ENCODE assay signal across 8 cellular contexts in the genomic region with DNA sequence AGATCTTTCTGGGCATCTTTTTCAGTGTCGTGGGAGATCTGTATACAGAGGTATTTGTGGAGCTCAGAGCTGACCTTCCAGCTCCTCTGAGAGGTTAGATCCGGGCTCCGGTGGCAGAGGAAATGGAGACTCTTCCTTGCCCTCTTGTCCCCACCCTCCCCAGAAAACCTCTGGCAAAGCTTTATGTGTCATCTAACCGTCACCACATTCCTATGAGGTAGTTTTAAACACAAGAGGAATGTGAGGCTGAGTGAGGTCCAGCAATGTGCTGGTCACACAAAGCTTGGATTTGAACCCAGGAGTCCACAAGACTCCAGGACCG. TPM values are rescaled to one million over a fixed set of nuclear protein-coding genes. Genes with fewer than 3 reads are reported as not detected.
A peak's percentile ranks its signal among the peaks of the same experiment; 100 is the strongest.
DNase-seq lines count a peak whose midpoint lies in the region; TF ChIP-seq lines count a peak whose summit lies in the region.

No MANE protein-coding gene starts in this region.

- no peaks in the 10 kb centered on the region for H3K9me3 ChIP-seq in osteoblast (ENCODE audit: low read depth, low read length)

- no peak overlapping the region for H3K27ac Mint-ChIP-seq in CD14-positive monocyte

- peak; percentile 93 for DNase-seq in EH (ENCODE audit: low read depth)
- peak; percentile 77 for DNase-seq in RKO (ENCODE audit: low spot score)
- DNase-seq in epithelial cell of prostate (ENCODE audit: low read depth, low spot score): peak; percentile 29
- peak; percentile 90 for DNase-seq in osteoblast (ENCODE audit: insufficient read length, low spot score, missing footprints)
- no peak for DNase-seq in CD14-positive monocyte (ENCODE audit: low spot score)
- no peak for DNase-seq in stimulated activated CD8-positive, alpha-beta memory T cell treated with anti-CD3 and anti-CD28 coated beads, Interleukin-4, amount 100 ng/mL, for 48 hours
- no peak for DNase-seq in activated CD4-positive, alpha-beta T cell treated with anti-CD3 and anti-CD28 coated beads for 1 hour
- no peak for DNase-seq in pons (ENCODE audit: low spot score)

- H3K4me2 ChIP-seq in osteoblast (ENCODE audit: insufficient read depth, low read length): peak overlapping the region; percentile 97

- H3K36me3 ChIP-seq in osteoblast (ENCODE audit: insufficient read depth, low read length): no peaks in the 10 kb centered on the region

- H3K36me3 Mint-ChIP-seq in CD14-positive monocyte: no peaks in the 10 kb centered on the region

- no peaks in the 10 kb centered on the region for H3K27me3 ChIP-seq in osteoblast (ENCODE audit: insufficient read depth, low read length)

- H3K9me3 Mint-ChIP-seq in CD14-positive monocyte: peaks cover 0 to 3% (median 0%) of the 10 kb centered on the region in 7 donors

- H2AFZ ChIP-seq in osteoblast (ENCODE audit: low read length): peak overlapping the region; percentile 89

- H3K27me3 Mint-ChIP-seq in CD14-positive monocyte (ENCODE audit: low read depth in 3 of 3): peaks cover 15 to 22% (median 21%) of the 10 kb centered on the region in 3 donors

- peaks cover 21% of the 10 kb centered on the region for H3K4me1 ChIP-seq in osteoblast (ENCODE audit: insufficient read depth, low read length)

- H3K4me3 Mint-ChIP-seq in CD14-positive monocyte: no peak overlapping the region

- H3K4me1 Mint-ChIP-seq in CD14-positive monocyte: peaks cover 10% of the 10 kb centered on the region

- peak overlapping the region; percentile 72 for H3K4me3 ChIP-seq in osteoblast (ENCODE audit: insufficient read depth, low read length)

- no peaks in the 10 kb centered on the region for H3K79me2 ChIP-seq in osteoblast (ENCODE audit: insufficient read depth, low read length)

- no peaks in the 10 kb centered on the region for H4K20me1 ChIP-seq in osteoblast (ENCODE audit: insufficient read depth, low read length)

- H3K27ac ChIP-seq in epithelial cell of prostate: no peak overlapping the region
- H3K27ac ChIP-seq in osteoblast (ENCODE audit: low read depth, low read length): peak overlapping the region; percentile 81

- intact Hi-C loops in CD14-positive monocyte (cut with micrococcal nuclease): no loop called here

- no peak for TF ChIP-seq CTCF in osteoblast (IDR thresholded peaks at IDR 0.05; ENCODE audit: extremely low read depth, low read depth, low read length)
- TF ChIP-seq CTCF in CD14-positive monocyte (IDR thresholded peaks at IDR 0.05): no peak

RNA-seq across cellular contexts. Expression of a gene that starts 1.2 kb away (rescaled TPM):
- not detected in 2 replicates for total RNA-seq in osteoblast
- polyA plus RNA-seq in CD14-positive monocyte: 1 to 10 TPM in 1 of 2 donors, under 1 TPM in 1; 0.16 to 1.4 TPM

RNA-seq across cellular contexts. Expression of a gene that starts 13.3 kb away (rescaled TPM):
- 0.29 and 0.36 TPM in 2 replicates for total RNA-seq in osteoblast
- not detected for polyA plus RNA-seq in CD14-positive monocyte

Comparison
In these comparisons a context has a peak if more than half of its experiments do, and no peak if none do; other contexts are left out.
1. DNase-seq: peak in EH (single experiment), RKO (single experiment), epithelial cell of prostate (single experiment) and osteoblast (single experiment); none in CD14-positive monocyte (single experiment), stimulated activated CD8-positive, alpha-beta memory T cell treated with anti-CD3 and anti-CD28 coated beads, Interleukin-4, amount 100 ng/mL, for 48 hours (single experiment), activated CD4-positive, alpha-beta T cell treated with anti-CD3 and anti-CD28 coated beads for 1 hour (single experiment) and pons (single experiment).